ENCODE assay signal across 19 cellular contexts in genomic region chr14:68460541-68460940, GRCh38.
A peak's percentile ranks its signal among the peaks of the same experiment; 100 is the strongest.
DNase-seq lines count a peak whose midpoint lies in the region; ATAC-seq and TF ChIP-seq lines count a peak whose summit lies in the region.
"Had no signal": no experiment of that assay in that cellular context is flagged by ENCODE, and none has a peak within 500 bp of the region (broad histone marks: within the 10 kb centered on the region; RNA-seq: fewer than 3 reads in every experiment).

No MANE protein-coding gene starts in this region.

- TF ChIP-seq POLR2A in heart left ventricle (IDR thresholded peaks at IDR 0.05): no peak
- no peak for TF ChIP-seq POLR2A in prostate gland (IDR thresholded peaks at IDR 0.05)
- TF ChIP-seq POLR2A in vagina (IDR thresholded peaks at IDR 0.05): no peak

- peak overlapping the region in 7 of 12 donors; percentile 26 to 66 (median 49) for H3K27ac ChIP-seq in heart left ventricle
- H3K27ac ChIP-seq in prostate gland: peak overlapping the region; percentile 57 to 64
- peak overlapping the region; percentile 71 for H3K27ac ChIP-seq in vagina
- H3K27ac ChIP-seq: HL-60 had no signal

- 67 to 87% (median 84%) methylated on average over 1 of the region's 1 CpG for WGBS in heart left ventricle, 4 donors
- WGBS in prostate gland: 82% methylated on average over 1 of the region's 1 CpG

- intact Hi-C loops in heart left ventricle (cut with DNase I): no loop called here
- intact Hi-C loops in prostate gland (cut with DNase I): no loop called here
- intact Hi-C loops in vagina (cut with DNase I): loop anchor here (10.0 kb wide), 1 partner anchor 66 kb away; no protein-coding TSS in a partner anchor

- H3K9me3 ChIP-seq in heart left ventricle: peaks cover 0 to 4% (median 0%) of the 10 kb centered on the region in 12 donors
- no peaks in the 10 kb centered on the region for H3K9me3 ChIP-seq in prostate gland
- H3K9me3 ChIP-seq in vagina: no peaks in the 10 kb centered on the region

- TF ChIP-seq CTCF in heart left ventricle (IDR thresholded peaks at IDR 0.05) (no peak), prostate gland (IDR thresholded peaks at IDR 0.05) (no peak), vagina (IDR thresholded peaks at IDR 0.05) (no peak)

- H3K4me3 ChIP-seq in heart left ventricle (no peak overlapping the region), prostate gland (no peak overlapping the region), vagina (no peak overlapping the region)

- DNase-seq in astrocyte of the hippocampus (ENCODE audit: low read depth, low spot score) (peak; percentile 72), heart left ventricle (peak in 2 of 5 donors; percentile 32 to 35), prostate gland (ENCODE audit: low spot score) (no peak), vagina (ENCODE audit: extremely low spot score in 2 of 2) (no peak), GF-D8 (lab: John Stamatoyannopoulos, UW) (no peak), NOMO-1 treated with DMSO at 0.1 percent for 48 hours (lab: John Stamatoyannopoulos, UW; ENCODE audit: unreplicated experiment) (no peak)
- DNase-seq: activated CD8-positive, alpha-beta memory T cell treated with anti-CD3 and anti-CD28 coated beads, Interleukin-2, amount 50 U/mL, for 4 hours; activated naive CD4-positive, alpha-beta T cell; DMS79; hippocampal formation; KG1; NCI-H146; NCI-H526 treated with DMSO at 0.1 percent for 48 hours; stimulated activated naive CD4-positive, alpha-beta T cell treated with Interleukin-2 at 50 U/mL for 16 hours; T-cell had no signal

- H3K36me3 ChIP-seq in heart left ventricle (no peaks in the 10 kb centered on the region), prostate gland (no peaks in the 10 kb centered on the region), vagina (no peaks in the 10 kb centered on the region)

- peaks cover 0 to 45% (median 21%) of the 10 kb centered on the region in 12 donors for H3K4me1 ChIP-seq in heart left ventricle
- H3K4me1 ChIP-seq in prostate gland (replicated peaks): no peaks in the 10 kb centered on the region
- peaks cover 35% of the 10 kb centered on the region for H3K4me1 ChIP-seq in vagina

- H3K27me3 ChIP-seq in heart left ventricle: no peaks in the 10 kb centered on the region
- no peaks in the 10 kb centered on the region for H3K27me3 ChIP-seq in prostate gland (replicated peaks; ENCODE audit: insufficient read depth)
- no peaks in the 10 kb centered on the region for H3K27me3 ChIP-seq in vagina

- ATAC-seq in heart left ventricle (peak in 3 of 4 donors; percentile 31 to 75 (median 41)), GM18873 (IDR thresholded peaks at IDR 0.05; ENCODE audit: low FRiP score, unreplicated experiment) (no peak)
- ATAC-seq: activated CD4-positive, CD25-positive, alpha-beta regulatory T cell treated with anti-CD3 and anti-CD28 coated beads, Interleukin-2, amount 50 U/mL, for 24 hours; natural killer cell treated with Interleukin-12 subunit alpha and Interleukin-12 subunit beta and Interleukin-15 and Interleukin-18, amount 100 ng/mL, for 72 hours; T-cell had no signal
